ENCODE assay signal across 31 cellular contexts in the genomic region with DNA sequence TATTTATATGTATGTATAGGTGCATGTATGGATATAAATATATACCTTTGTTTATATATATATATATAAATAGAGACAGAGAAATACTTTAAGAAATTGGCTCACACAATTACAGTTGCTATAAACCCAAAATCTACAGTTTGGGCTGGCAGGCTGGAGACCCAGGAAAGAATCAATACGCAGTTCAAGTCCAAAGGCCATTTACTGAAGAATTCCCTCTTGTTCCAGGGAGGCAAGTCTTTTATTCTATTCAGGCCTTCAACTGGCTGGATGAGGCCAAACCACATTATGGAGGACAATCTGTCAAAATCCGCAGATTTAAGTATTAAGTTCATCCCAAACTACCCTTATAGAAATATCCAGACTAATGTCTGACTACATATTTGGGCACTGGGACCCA.
"Had no signal": no experiment of that assay in that cellular context is flagged by ENCODE, and none has a peak within 500 bp of the region (broad histone marks: within the 10 kb centered on the region; RNA-seq: fewer than 3 reads in every experiment).

No MANE protein-coding gene starts in this region.

- H3K27me3 ChIP-seq: adrenal gland, body of pancreas, brain microvascular endothelial cell, breast epithelium had no signal

- H3K4me1 ChIP-seq: adrenal gland, body of pancreas, breast epithelium had no signal

- DNase-seq: activated B cell treated with CpG ODN at 0.5 μM for 24 hours; activated CD4-positive, alpha-beta memory T cell treated with anti-CD3 and anti-CD28 coated beads for 36 hours; activated CD4-positive, alpha-beta T cell treated with anti-CD3 and anti-CD28 coated beads for 4 hours; activated CD4-positive, alpha-beta T cell treated with anti-CD3 and anti-CD28 coated beads, Interleukin-2, amount 10 ng/mL, durations not matched to agents 24 days and 14 days; activated CD4-positive, alpha-beta T cell treated with anti-CD3 and anti-CD28 coated beads, Interleukin-2, amount 50 U/mL, for 1 hour; activated CD4-positive, alpha-beta T cell treated with anti-CD3 and anti-CD28 coated beads, Interleukin-2, amount 50 U/mL, for 4 hours; activated CD4-positive, CD25-positive, alpha-beta regulatory T cell treated with anti-CD3 and anti-CD28 coated beads, Interleukin-2, amount 50 U/mL, for 72 hours; activated CD8-positive, alpha-beta memory T cell treated with anti-CD3 and anti-CD28 coated beads, Interleukin-2, amount 50 U/mL, for 4 hours; activated CD8-positive, alpha-beta T cell treated with anti-CD3 and anti-CD28 coated beads for 36 hours; activated effector memory CD4-positive, alpha-beta T cell treated with anti-CD3 and anti-CD28 coated beads, Interleukin-2, amount 50 U/mL, for 16 hours; activated gamma-delta T cell treated with Interleukin-2 at 50 U/mL for 16 hours; activated naive CD4-positive, alpha-beta T cell; activated naive CD4-positive, alpha-beta T cell treated with anti-CD3 and anti-CD28 coated beads for 36 hours; activated naive CD4-positive, alpha-beta T cell treated with anti-CD3 and anti-CD28 coated beads, Interleukin-2, amount 50 U/mL, for 16 hours; activated naive CD8-positive, alpha-beta T cell treated with anti-CD3 and anti-CD28 coated beads for 36 hours; activated T-cell treated with anti-CD3 and anti-CD28 coated beads for 4 hours; activated T-cell treated with anti-CD3 and anti-CD28 coated beads, Interleukin-2, amount 50 U/mL, for 1 hour; activated T-cell treated with anti-CD3 and anti-CD28 coated beads, Interleukin-2, amount 50 U/mL, for 4 hours; activated T-cell treated with anti-CD3 and anti-CD28 coated beads, Interleukin-2, amount 50 U/mL, for 72 hours; adrenal gland; amniotic stem cell; aorta; body of pancreas; brain microvascular endothelial cell; central memory CD4-positive, alpha-beta T cell; T-helper 2 cell; T-helper 9 cell had no signal

- ATAC-seq: activated CD8-positive, alpha-beta T cell treated with anti-CD3 and anti-CD28 coated beads for 36 hours; activated naive CD4-positive, alpha-beta T cell treated with anti-CD3 and anti-CD28 coated beads, Interleukin-2, amount 50 U/mL, for 72 hours; activated T-cell treated with anti-CD3 and anti-CD28 coated beads, Interleukin-2, amount 50 U/mL, for 4 hours; activated T-cell treated with anti-CD3 and anti-CD28 coated beads, Interleukin-2, amount 50 U/mL, for 72 hours; activated T-helper 17 cell treated with anti-CD3 and anti-CD28 coated beads, Interleukin-2, amount 50 U/mL, for 72 hours; body of pancreas had no signal

- H3K36me3 ChIP-seq: adrenal gland, brain microvascular endothelial cell, breast epithelium had no signal

- H3K4me3 ChIP-seq: adrenal gland, body of pancreas, breast epithelium had no signal

- H3K27ac ChIP-seq: adrenal gland, body of pancreas, brain microvascular endothelial cell, breast epithelium, VCaP had no signal

- H3K9me3 ChIP-seq: adrenal gland, body of pancreas, breast epithelium had no signal
